18 cellular contexts compared by ENCODE assay signal in the genomic region with DNA sequence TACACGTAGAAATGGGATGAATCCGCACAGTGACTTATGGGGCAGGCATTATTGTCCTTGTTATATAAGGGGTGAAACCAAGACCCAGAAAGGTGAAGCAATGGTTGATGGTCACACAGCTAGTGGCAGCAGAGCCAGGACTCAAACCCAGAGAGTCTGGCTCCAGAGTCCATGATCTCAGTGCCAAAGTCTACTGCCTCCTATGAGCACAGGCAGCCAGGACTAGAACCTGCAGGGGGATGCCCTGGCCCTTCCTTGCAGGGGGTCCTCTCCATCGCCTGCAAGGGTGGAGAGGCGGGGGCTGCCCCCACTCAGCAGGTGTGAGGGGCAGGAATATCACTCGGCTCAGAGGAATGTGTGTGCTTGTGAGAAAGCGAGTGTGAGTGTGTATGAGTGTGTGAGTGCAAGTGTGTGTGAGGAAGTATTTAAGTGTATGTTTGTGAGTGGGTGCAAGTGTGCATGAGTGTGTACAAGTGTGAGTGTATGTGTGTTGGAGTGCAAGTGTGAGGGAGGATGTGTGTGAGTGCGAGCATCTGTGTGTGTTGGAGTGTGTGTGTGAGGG. TPM values are rescaled to one million over a fixed set of nuclear protein-coding genes. Genes with fewer than 3 reads are reported as not detected.
DNase-seq lines count a peak whose midpoint lies in the region; ATAC-seq and TF ChIP-seq lines count a peak whose summit lies in the region.
"Had no signal": no experiment of that assay in that cellular context is flagged by ENCODE, and none has a peak within 500 bp of the region (broad histone marks: within the 10 kb centered on the region; RNA-seq: fewer than 3 reads in every experiment).

No MANE protein-coding gene starts in this region.

- H3K27ac ChIP-seq in AG04450 (ENCODE audit: low read depth, low read length) (peak overlapping the region; percentile 81), Panc1 (ENCODE audit: low read length) (peak overlapping the region; percentile 73), iPS-18a (ENCODE audit: low read length) (peak overlapping the region; percentile 74), psoas muscle (peak overlapping the region; percentile 12), dorsolateral prefrontal cortex (peak overlapping the region in 2 of 59 donors; percentile 32 to 57)
- H3K27ac ChIP-seq: Peyer's patch had no signal

- intact Hi-C loops in Panc1 (cut with micrococcal nuclease; ENCODE audit: unreplicated experiment): no loop called here
- intact Hi-C loops in psoas muscle (cut with DNase I): no loop called here
- intact Hi-C loops in sciatic nerve (cut with DNase I): no loop called here
- intact Hi-C loops in activated naive CD4-positive, alpha-beta T cell treated with anti-CD3 and anti-CD28 coated beads for 36 hours (cut with micrococcal nuclease): no loop called here
- intact Hi-C loops in dorsolateral prefrontal cortex (cut with DNase I): no loop called here

- 82 to 85% (median 83%) methylated on average over 7 of the region's 7 CpGs for WGBS in psoas muscle, 3 donors

- BruUV-seq in Panc1 (replicated peaks; lab: Mats Ljungman, UMichigan): no TSS peak

- no peaks in the 10 kb centered on the region for H3K36me3 ChIP-seq in Panc1 (ENCODE audit: control insufficient read depth, insufficient read depth, low read length)
- H3K36me3 ChIP-seq in iPS-18a (ENCODE audit: control insufficient read depth, low read depth, low read length): no peaks in the 10 kb centered on the region
- no peaks in the 10 kb centered on the region for H3K36me3 ChIP-seq in psoas muscle (ENCODE audit: insufficient read depth in 1 of 2, low read depth in 1 of 2)

- peaks cover 25% of the 10 kb centered on the region for H3K4me1 ChIP-seq in Panc1 (ENCODE audit: control insufficient read depth, insufficient read depth, low read length)
- H3K4me1 ChIP-seq in iPS-18a (ENCODE audit: control insufficient read depth, low read depth, low read length): peaks cover 23% of the 10 kb centered on the region
- peaks cover 57% of the 10 kb centered on the region for H3K4me1 ChIP-seq in psoas muscle

- no peak for DNase-seq in AG04450 (ENCODE audit: low read depth, low spot score)
- DNase-seq in Panc1 (ENCODE audit: low read depth, low spot score): no peak
- DNase-seq in psoas muscle: no peak
- no peak for DNase-seq in sciatic nerve (ENCODE audit: low spot score)
- DNase-seq in activated naive CD4-positive, alpha-beta T cell treated with anti-CD3 and anti-CD28 coated beads for 36 hours: no peak
- DNase-seq in OCI-M2 (lab: John Stamatoyannopoulos, UW; ENCODE audit: unreplicated experiment): no peak
- DNase-seq in dorsolateral prefrontal cortex: no peak
- DNase-seq: activated CD4-positive, alpha-beta T cell treated with anti-CD3 and anti-CD28 coated beads for 36 hours; BE2C; DMS79; KG1; NCI-H1417 treated with DMSO at 0.1 percent for 48 hours; NCI-H345; Peyer's patch had no signal

- H3K36me3 Mint-ChIP-seq in activated naive CD4-positive, alpha-beta T cell treated with anti-CD3 and anti-CD28 coated beads for 36 hours (ENCODE audit: low read depth): no peaks in the 10 kb centered on the region

- H3K4me3 ChIP-seq in AG04450 (ENCODE audit: low read depth, low read length) (no peak overlapping the region), Panc1 (ENCODE audit: low read depth in 2 of 2, low read length in 2 of 2) (no peak overlapping the region), iPS-18a (ENCODE audit: low read length) (no peak overlapping the region), psoas muscle (no peak overlapping the region), dorsolateral prefrontal cortex (no peak overlapping the region)
- H3K4me3 ChIP-seq: Peyer's patch had no signal

- in situ Hi-C loops in Panc1 (cut with HindIII; ENCODE audit: low pct_unique_long_range_greater_than_20kb, low sequenced_read_pairs): no loop called here

- H3K9me3 ChIP-seq in AG04450 (ENCODE audit: control insufficient read depth, insufficient read depth, low read length) (no peaks in the 10 kb centered on the region), Panc1 (ENCODE audit: control insufficient read depth, insufficient read depth, low read depth, low read length) (no peaks in the 10 kb centered on the region), iPS-18a (ENCODE audit: control insufficient read depth, low read depth, low read length) (no peaks in the 10 kb centered on the region), psoas muscle (no peaks in the 10 kb centered on the region)
- H3K9me3 ChIP-seq: BE2C, Peyer's patch had no signal

- H3K4me1 Mint-ChIP-seq in activated naive CD4-positive, alpha-beta T cell treated with anti-CD3 and anti-CD28 coated beads for 36 hours (ENCODE audit: low read depth): no peaks in the 10 kb centered on the region
- H3K4me1 Mint-ChIP-seq: activated CD4-positive, alpha-beta T cell treated with anti-CD3 and anti-CD28 coated beads for 36 hours had no signal

- POLR2A ChIA-PET in AG04450 (lab: Yijun Ruan, JAX) (interaction anchor here (0.6 to 0.9 kb wide), 2 partner anchors 17 to 58 kb away, joined by 3 to 7 read pairs; no protein-coding TSS in a partner anchor), Panc1 (lab: Charles Lee) (no interaction called here)

- H3K27ac Mint-ChIP-seq in activated naive CD4-positive, alpha-beta T cell treated with anti-CD3 and anti-CD28 coated beads for 36 hours: no peak overlapping the region
- H3K27ac Mint-ChIP-seq: activated CD4-positive, alpha-beta T cell treated with anti-CD3 and anti-CD28 coated beads for 36 hours; dendritic cell treated with granulocyte-macrophage colony-stimulating factor and Interleukin-4, amounts not matched to agents 40 ng/mL and 50 ng/mL, for 4 days; T-helper 1 cell treated with Interleukin-12 subunit alpha and Interleukin-12 subunit beta and Interleukin-4 antibody, amounts not matched to agents 30 μg/mL and 1 μg/mL, for 36 hours had no signal

- TF ChIP-seq CTCF in AG04450 (IDR thresholded peaks at IDR 0.05; ENCODE audit: low read depth, low read length) (no peak), Panc1 (IDR thresholded peaks at IDR 0.05) (no peak), psoas muscle (IDR thresholded peaks at IDR 0.05) (no peak), dorsolateral prefrontal cortex (IDR thresholded peaks at IDR 0.05 in 54 of 56, conservative IDR thresholded peaks at IDR 0.05 in 2 of 56; ENCODE audit: low read depth in 1 of 56, partially characterized antibody in 56 of 56) (no peak)

- peaks cover 3% of the 10 kb centered on the region for H3K27me3 Mint-ChIP-seq in activated naive CD4-positive, alpha-beta T cell treated with anti-CD3 and anti-CD28 coated beads for 36 hours (ENCODE audit: low read depth)

- ATAC-seq in Panc1 (no peak), psoas muscle (no peak), sciatic nerve (no peak)
- ATAC-seq: activated CD4-positive, alpha-beta T cell treated with anti-CD3 and anti-CD28 coated beads for 36 hours had no signal

- CTCF ChIA-PET in AG04450 (lab: Charles Lee): interaction anchor here (1.0 to 1.4 kb wide), 3 partner anchors 13 to 127 kb away, joined by 3 to 5 read pairs (median 4); no protein-coding TSS in a partner anchor
- CTCF ChIA-PET in Panc1 (lab: Charles Lee): no interaction called here
- CTCF ChIA-PET in activated naive CD4-positive, alpha-beta T cell treated with anti-CD3 and anti-CD28 coated beads for 36 hours (lab: Charles Lee): interaction anchor here (1.3 to 1.5 kb wide), 2 partner anchors 16 to 126 kb away, joined by 3 read pairs; no protein-coding TSS in a partner anchor

- no peak overlapping the region for H3K9ac ChIP-seq in iPS-18a (ENCODE audit: low read length)

- no peak overlapping the region for H3K4me3 Mint-ChIP-seq in activated naive CD4-positive, alpha-beta T cell treated with anti-CD3 and anti-CD28 coated beads for 36 hours
- H3K4me3 Mint-ChIP-seq: activated CD4-positive, alpha-beta T cell treated with anti-CD3 and anti-CD28 coated beads for 36 hours; dendritic cell treated with granulocyte-macrophage colony-stimulating factor and Interleukin-4, amounts not matched to agents 40 ng/mL and 50 ng/mL, for 4 days; neural crest cell; T-helper 1 cell treated with Interleukin-12 subunit alpha and Interleukin-12 subunit beta and Interleukin-4 antibody, amounts not matched to agents 30 μg/mL and 1 μg/mL, for 36 hours had no signal

- H3K9me3 Mint-ChIP-seq in activated naive CD4-positive, alpha-beta T cell treated with anti-CD3 and anti-CD28 coated beads for 36 hours: no peaks in the 10 kb centered on the region
- H3K9me3 Mint-ChIP-seq: dendritic cell treated with granulocyte-macrophage colony-stimulating factor and Interleukin-4, amounts not matched to agents 40 ng/mL and 50 ng/mL, for 4 days; neural crest cell; T-helper 1 cell treated with Interleukin-12 subunit alpha and Interleukin-12 subunit beta and Interleukin-4 antibody, amounts not matched to agents 30 μg/mL and 1 μg/mL, for 36 hours had no signal

- no peaks in the 10 kb centered on the region for H3K27me3 ChIP-seq in AG04450 (ENCODE audit: control insufficient read depth, insufficient read depth, low read length)
- H3K27me3 ChIP-seq in Panc1 (ENCODE audit: control insufficient read depth, insufficient read depth, low read length): no peaks in the 10 kb centered on the region
- H3K27me3 ChIP-seq in iPS-18a (ENCODE audit: control insufficient read depth, insufficient read depth, low read length): no peaks in the 10 kb centered on the region
- H3K27me3 ChIP-seq in psoas muscle (ENCODE audit: insufficient read depth in 3 of 3, low read length in 2 of 3): no peaks in the 10 kb centered on the region
- no peaks in the 10 kb centered on the region for H3K27me3 ChIP-seq in dorsolateral prefrontal cortex
- H3K27me3 ChIP-seq: BE2C, Peyer's patch had no signal

RNA-seq across cellular contexts. Expression of a gene that starts 44.7 kb away (rescaled TPM):
- polyA plus RNA-seq in AG04450 (2011; rRNA removed): 25.3 and 27.9 TPM in 2 replicates
- polyA minus RNA-seq in AG04450 (2011; rRNA and poly(A)+ RNA removed): 27.6 and 34.0 TPM in 2 replicates
- total RNA-seq in Panc1 (2021; ENCODE audit: unreplicated experiment): 46.0 TPM
- polyA plus RNA-seq in Panc1 (2012; ENCODE audit: insufficient read length): 70.0 TPM
- 1 to 10 TPM; 4.2 to 9.2 (median 6.3) TPM for total RNA-seq in psoas muscle
- 1 to 10 TPM; 3.6 to 6.9 (median 6.6) TPM for polyA plus RNA-seq in psoas muscle
- 18.3 TPM for total RNA-seq in sciatic nerve
- 10 to 100 TPM; 29.6 to 34.1 TPM for total RNA-seq in activated naive CD4-positive, alpha-beta T cell treated with anti-CD3 and anti-CD28 coated beads for 36 hours
- 10 to 100 TPM; 14.1 to 35.7 (median 21.3) TPM for total RNA-seq in dorsolateral prefrontal cortex
